In the genomic region with DNA sequence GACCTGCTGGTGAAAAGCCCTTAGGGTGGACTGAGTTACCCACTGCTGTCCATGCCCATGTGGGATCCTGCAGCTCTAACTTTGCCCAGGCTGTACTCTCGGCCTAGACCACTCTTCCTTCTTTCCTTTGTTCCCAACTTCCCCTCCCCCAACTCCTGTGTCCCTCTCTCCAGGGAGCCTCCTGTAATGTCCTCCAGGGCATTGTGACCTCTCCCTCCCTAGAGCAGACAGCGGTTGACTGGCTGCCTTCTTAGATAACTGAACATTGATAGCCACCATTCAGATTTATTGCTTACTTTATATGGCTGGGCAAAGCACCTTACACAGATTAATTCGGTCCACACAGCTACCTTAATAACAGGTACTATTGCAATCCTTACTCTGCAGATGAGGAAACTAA, we compare ENCODE assay signal across 13 cellular contexts. TPM values are rescaled to one million over a fixed set of nuclear protein-coding genes. Genes with fewer than 3 reads are reported as not detected.
DNase-seq lines count a peak whose midpoint lies in the region; FAIRE-seq and TF ChIP-seq lines count a peak whose summit lies in the region.
"Had no signal": no experiment of that assay in that cellular context is flagged by ENCODE, and none has a peak within 500 bp of the region (broad histone marks: within the 10 kb centered on the region; RNA-seq: fewer than 3 reads in every experiment).

No MANE protein-coding gene starts in this region.

- H4K20me1 ChIP-seq in OCI-LY3 (ENCODE audit: insufficient read depth, low read length), result peaks cover 68% of the 10 kb centered on the region
- H4K20me1 ChIP-seq in H1 (replicated peaks in 1 of 2; ENCODE audit: control insufficient read depth in 1 of 2, insufficient read depth in 2 of 2, low read length in 2 of 2), result no peaks in the 10 kb centered on the region

- H3K27ac ChIP-seq in OCI-LY3 (ENCODE audit: low read length) (no peak overlapping the region), H1 (ENCODE audit: low read depth, low read length) (no peak overlapping the region), skin epidermis (peak overlapping the region in 13 of 21 experiments; percentile 4 to 96 (median 63)), tibial nerve (no peak overlapping the region)

- no peak overlapping the region for H3K18ac ChIP-seq in H1 (ENCODE audit: extremely low read depth, low read length)

- 84% methylated on average over 3 of the region's 3 CpGs; no CpG with 5 or more reads in 1 of the 2 experiments for WGBS in H1 (ENCODE audit: extremely low coverage in 1 of 2, insufficient coverage in 1 of 2, insufficient read length in 1 of 2, insufficient replicate concordance in 2 of 2, low coverage in 1 of 2, low lambda C conversion rate in 2 of 2, missing lambda C conversion rate in 1 of 2), 2 experiments
- 79 to 90% methylated on average over 3 of the region's 3 CpGs for WGBS in tibial nerve, 2 donors

- peaks cover 57% of the 10 kb centered on the region for H3K36me3 Mint-ChIP-seq in T-helper 1 cell treated with Interleukin-12 subunit alpha and Interleukin-12 subunit beta and Interleukin-4 antibody, amounts not matched to agents 30 μg/mL and 1 μg/mL, for 36 hours (ENCODE audit: low read depth)

- peak overlapping the region; percentile 35; the same call in 1 of the 2 replicates for H3K4me3 ChIP-seq in OCI-LY3 (ENCODE audit: low read length)
- H3K4me3 ChIP-seq in H1 (ENCODE audit: extremely low read depth in 1 of 4, insufficient read depth in 2 of 4, low read depth in 3 of 4, low read length in 4 of 4), result no peak overlapping the region
- H3K4me3 ChIP-seq in skin epidermis, result peak overlapping the region in 1 of 7 experiments; percentile 4
- H3K4me3 ChIP-seq in tibial nerve, result no peak overlapping the region
- H3K4me3 ChIP-seq in BE2C (ENCODE audit: low read depth, low read length), result no peak overlapping the region

- H4K8ac ChIP-seq in H1 (ENCODE audit: extremely low read depth, insufficient read depth, low read length), result no peak overlapping the region

- H3K4me3 Mint-ChIP-seq in T-helper 1 cell treated with Interleukin-12 subunit alpha and Interleukin-12 subunit beta and Interleukin-4 antibody, amounts not matched to agents 30 μg/mL and 1 μg/mL, for 36 hours, result peak overlapping the region; percentile 91

- no peak overlapping the region for H4K5ac ChIP-seq in H1 (ENCODE audit: insufficient read length, low read depth, low read length)

- H3K9ac ChIP-seq in OCI-LY3 (ENCODE audit: low read length), result no peak overlapping the region
- H3K9ac ChIP-seq in H1 (replicated peaks in 1 of 4; ENCODE audit: extremely low read depth in 1 of 4, low read depth in 3 of 4, low read length in 3 of 4), result no peak overlapping the region

- H3K9me3 ChIP-seq in OCI-LY3 (ENCODE audit: insufficient read depth, low read length) (no peaks in the 10 kb centered on the region), H1 (ENCODE audit: insufficient read depth in 2 of 2, low read depth in 1 of 2, low read length in 1 of 2) (no peaks in the 10 kb centered on the region), tibial nerve (no peaks in the 10 kb centered on the region), BE2C (no peaks in the 10 kb centered on the region)

- FAIRE-seq in H1 (lab: Jason Lieb, UNC), result no peak

- H3K4ac ChIP-seq in H1 (replicated peaks; ENCODE audit: insufficient read length, low read depth, low read length), result no peak overlapping the region

- H3K27me3 Mint-ChIP-seq in T-helper 1 cell treated with Interleukin-12 subunit alpha and Interleukin-12 subunit beta and Interleukin-4 antibody, amounts not matched to agents 30 μg/mL and 1 μg/mL, for 36 hours (ENCODE audit: low read depth), result no peaks in the 10 kb centered on the region

- H2AFZ ChIP-seq in OCI-LY3 (ENCODE audit: low read depth, low read length) (no peak overlapping the region), H1 (ENCODE audit: low read length) (0 out of 2 replicates have a peak overlapping the region, but pooled peaks have one; percentile 16)

- H3K27ac Mint-ChIP-seq in T-helper 1 cell treated with Interleukin-12 subunit alpha and Interleukin-12 subunit beta and Interleukin-4 antibody, amounts not matched to agents 30 μg/mL and 1 μg/mL, for 36 hours, result peak overlapping the region; percentile 88

- no peak overlapping the region for H2BK5ac ChIP-seq in H1 (ENCODE audit: low read depth, low read length)

- no peaks in the 10 kb centered on the region; the same call in 1 of the 2 replicates for H3K23me2 ChIP-seq in H1 (ENCODE audit: low read depth, low read length)

- H3K56ac ChIP-seq in H1 (replicated peaks; ENCODE audit: insufficient read length, low read depth, low read length), result no peak overlapping the region

- TF ChIP-seq EP300 in H1 (IDR thresholded peaks at IDR 0.05; ENCODE audit: borderline replicate concordance in 1 of 2, low read depth in 2 of 2, low read length in 2 of 2) (no peak), tibial nerve (IDR thresholded peaks at IDR 0.05) (no peak)

- no peak overlapping the region for H3K14ac ChIP-seq in H1 (ENCODE audit: insufficient read length)

- POLR2A ChIA-PET in H1 (lab: Charles Lee; ENCODE audit: partially characterized antibody), result no interaction called here

- H3K4me2 ChIP-seq in OCI-LY3 (ENCODE audit: low read length) (peak overlapping the region; percentile 97), H1 (ENCODE audit: insufficient read depth in 1 of 2, low read depth in 2 of 2, low read length in 2 of 2) (no peak overlapping the region)

- H2BK20ac ChIP-seq in H1 (ENCODE audit: low read length), result no peak overlapping the region

- no peak for TF ChIP-seq RAD21 in H1 (IDR thresholded peaks at IDR 0.05 in 1 of 2, conservative IDR thresholded peaks at IDR 0.05 in 1 of 2; ENCODE audit: low read depth in 2 of 2, low read length in 2 of 2)

- no peak overlapping the region for H4K91ac ChIP-seq in H1 (replicated peaks; ENCODE audit: insufficient read length, low read length)

- H3K79me2 ChIP-seq in OCI-LY3 (ENCODE audit: low read length), result peaks cover 81% of the 10 kb centered on the region
- no peaks in the 10 kb centered on the region for H3K79me2 ChIP-seq in H1 (ENCODE audit: control insufficient read depth in 1 of 2, insufficient read depth in 2 of 2, low read length in 2 of 2)

- DNase-seq in T-helper 1 cell (no peak), H1 (ENCODE audit: low read depth in 1 of 2, low spot score in 2 of 2) (no peak), tibial nerve (ENCODE audit: low spot score in 2 of 2) (no peak), BE2C (no peak), SKM-1 treated with dmso at 0.1 percent for 144 hours (lab: John Stamatoyannopoulos, UW; ENCODE audit: unreplicated experiment) (no peak)
- DNase-seq: 8988T, NCI-H1092 treated with DMSO at 0.1 percent for 48 hours, PC-3, substantia nigra, SW 1271 had no signal

- H2AK5ac ChIP-seq in H1 (ENCODE audit: low read depth, low read length), result no peak overlapping the region

- H3K23ac ChIP-seq in H1 (ENCODE audit: insufficient read length), result no peak overlapping the region

- H3K4me1 Mint-ChIP-seq in T-helper 1 cell treated with Interleukin-12 subunit alpha and Interleukin-12 subunit beta and Interleukin-4 antibody, amounts not matched to agents 30 μg/mL and 1 μg/mL, for 36 hours (ENCODE audit: low read depth), result peaks cover 84% of the 10 kb centered on the region

- H2BK15ac ChIP-seq in H1 (ENCODE audit: low read length), result no peak overlapping the region

- H3K79me1 ChIP-seq in H1 (ENCODE audit: low read depth, low read length), result no peaks in the 10 kb centered on the region

- H2BK12ac ChIP-seq in H1 (ENCODE audit: low read depth, low read length), result no peak overlapping the region

- H3K4me1 ChIP-seq in OCI-LY3 (ENCODE audit: low read length), result peaks cover 54% of the 10 kb centered on the region
- H3K4me1 ChIP-seq in H1 (replicated peaks in 1 of 4; ENCODE audit: control insufficient read depth in 3 of 4, insufficient read depth in 4 of 4, low read length in 3 of 4), result peaks cover 0 to 6% (median under 1%) of the 10 kb centered on the region in 4 experiments; a peak in 2 of 7 replicates
- peaks cover 0 to 22% (median 8%) of the 10 kb centered on the region in 4 donors for H3K4me1 ChIP-seq in tibial nerve
- no peaks in the 10 kb centered on the region for H3K4me1 ChIP-seq in BE2C

- no peak overlapping the region for H2BK120ac ChIP-seq in H1 (replicated peaks; ENCODE audit: low read depth, low read length)

- H3K27me3 ChIP-seq in OCI-LY3 (ENCODE audit: low read depth, low read length), result peaks cover 12% of the 10 kb centered on the region; the same call in 1 of the 2 replicates
- 0 out of 7 replicates have a peak, but pooled peaks cover 0 to 3% (median 0%) of the 10 kb centered on the region in 4 experiments for H3K27me3 ChIP-seq in H1 (replicated peaks in 1 of 4; ENCODE audit: control insufficient read depth in 3 of 4, extremely low read depth in 1 of 4, insufficient read depth in 3 of 4, low read length in 3 of 4)
- no peaks in the 10 kb centered on the region for H3K27me3 ChIP-seq in tibial nerve
- no peaks in the 10 kb centered on the region for H3K27me3 ChIP-seq in BE2C

- CTCF ChIA-PET in H1 (lab: Charles Lee; ENCODE audit: partially characterized antibody), result interaction anchor here (0.6 kb wide), 1 partner anchor 510 kb away, joined by 3 read pairs; no protein-coding TSS in a partner anchor

- no peaks in the 10 kb centered on the region for H3K9me3 Mint-ChIP-seq in T-helper 1 cell treated with Interleukin-12 subunit alpha and Interleukin-12 subunit beta and Interleukin-4 antibody, amounts not matched to agents 30 μg/mL and 1 μg/mL, for 36 hours

- H3K36me3 ChIP-seq in OCI-LY3 (replicated peaks; ENCODE audit: low read depth, low read length) (peaks cover 58% of the 10 kb centered on the region), H1 (ENCODE audit: control insufficient read depth in 2 of 4, insufficient read depth in 4 of 4, low read length in 3 of 4) (no peaks in the 10 kb centered on the region), tibial nerve (no peaks in the 10 kb centered on the region), BE2C (no peaks in the 10 kb centered on the region)

- TF ChIP-seq CTCF in OCI-LY3 (IDR thresholded peaks at IDR 0.05; ENCODE audit: low read depth, low read length), result no peak
- no peak for TF ChIP-seq CTCF in H1 (IDR thresholded peaks at IDR 0.05; ENCODE audit: control extremely low read depth in 1 of 3, insufficient read depth in 1 of 3, low read depth in 1 of 3, low read length in 3 of 3)
- no peak for TF ChIP-seq CTCF in tibial nerve (IDR thresholded peaks at IDR 0.05)
- no peak for TF ChIP-seq CTCF in BE2C (IDR thresholded peaks at IDR 0.05; ENCODE audit: low read depth, low read length)

- TF ChIP-seq POLR2A in H1 (IDR thresholded peaks at IDR 0.05; ENCODE audit: control extremely low read depth in 1 of 2, low read depth in 2 of 2, low read length in 2 of 2) (no peak), tibial nerve (IDR thresholded peaks at IDR 0.05) (no peak)

RNA-seq across cellular contexts. Expression of gene RUNX1, which starts 5.0 kb away (rescaled TPM):
- total RNA-seq in H1 (2021; fragmentation: NEBNext Ultra II Directional; extraction: Animal tissue kit (Norgen Biotek cat#: 25700)), result 0.25 and 0.60 TPM in 2 replicates
- polyA plus RNA-seq in H1 (2011; rRNA removed), result 0.11 and 0.20 TPM in 2 replicates
- 0.12 TPM for polyA plus RNA-seq in H1 (2011; cell fraction: cytosol; rRNA removed)
- 0.61 TPM for polyA plus RNA-seq in H1 (2011; cell fraction: nucleus; rRNA removed)
- 0.17 to 0.44 TPM (median 0.29 TPM) in 4 replicates for polyA plus RNA-seq in H1 (2012, experiment 1 of 2)
- 0.01 TPM for polyA plus RNA-seq in H1 (2012, experiment 2 of 2)
- polyA plus RNA-seq in H1 (2013, experiment 1 of 2), result 0.22 TPM
- polyA plus RNA-seq in H1 (2013, experiment 2 of 2), result 0.13 TPM
- polyA minus RNA-seq in H1 (2011; rRNA and poly(A)+ RNA removed), result 0.73 and 1.9 TPM in 2 replicates
- polyA minus RNA-seq in H1 (2011; cell fraction: cytosol; rRNA and poly(A)+ RNA removed), result 1.4 TPM
- 4.3 TPM for polyA minus RNA-seq in H1 (2011; cell fraction: nucleus; rRNA and poly(A)+ RNA removed)
- total RNA-seq in tibial nerve, result 10 to 100 TPM; 23.6 to 36.9 (median 26.3) TPM
- polyA plus RNA-seq in BE2C (2012; ENCODE audit: insufficient read depth, insufficient read length, low read depth), result 0.17 TPM

Comparison
In these comparisons a context has a peak if more than half of its experiments do, and no peak if none do; other contexts are left out.
1. H3K27ac ChIP-seq: peak in skin epidermis (13 of 21); none in OCI-LY3 (single experiment), H1 (single experiment) and tibial nerve (0 of 4).
2. RNA of gene RUNX1, which starts 5.0 kb away (total RNA-seq): 23.6 to 36.9 TPM in tibial nerve; 0.25 to 0.60 TPM in H1; every median in the first group is over 10 times any median in the second.